In the genomic region with DNA sequence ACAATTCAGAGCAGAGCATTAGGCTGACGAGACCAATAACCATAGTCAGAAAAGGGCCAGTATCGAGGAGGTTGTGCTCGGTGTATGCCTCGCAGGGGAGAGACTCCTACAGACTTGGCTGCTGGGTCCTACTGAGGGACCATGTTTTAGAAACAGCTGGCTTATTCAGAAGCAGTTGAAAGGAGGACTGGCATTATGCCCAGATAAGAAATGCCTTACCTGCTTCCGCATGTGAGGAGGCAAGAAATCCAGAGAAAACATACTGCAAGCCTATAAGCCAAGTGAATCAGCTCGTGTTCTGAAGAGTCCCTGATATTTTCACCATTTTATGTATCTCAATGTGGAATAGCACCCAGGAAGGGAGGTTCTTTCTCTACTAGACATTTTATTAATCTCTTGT, we compare ENCODE assay signal across 14 cellular contexts.
DNase-seq lines count a peak whose midpoint lies in the region; TF ChIP-seq lines count a peak whose summit lies in the region.
"Had no signal": no experiment of that assay in that cellular context is flagged by ENCODE, and none has a peak within 500 bp of the region (broad histone marks: within the 10 kb centered on the region; RNA-seq: fewer than 3 reads in every experiment).

No MANE protein-coding gene starts in this region.

- H3K9me3 ChIP-seq in osteoblast (ENCODE audit: low read depth, low read length) = no peaks in the 10 kb centered on the region
- H3K9me3 ChIP-seq: A549, Caco-2 had no signal

- H3K4me1 ChIP-seq in osteoblast (ENCODE audit: insufficient read depth, low read length) = no peaks in the 10 kb centered on the region
- H3K4me1 ChIP-seq: A549, Caco-2 had no signal

- no peak overlapping the region for H3K4me2 ChIP-seq in osteoblast (ENCODE audit: insufficient read depth, low read length)
- H3K4me2 ChIP-seq: A549 had no signal

- no peaks in the 10 kb centered on the region for H3K79me2 ChIP-seq in osteoblast (ENCODE audit: insufficient read depth, low read length)

- H3K36me3 ChIP-seq in osteoblast (ENCODE audit: insufficient read depth, low read length) = no peaks in the 10 kb centered on the region

- no peaks in the 10 kb centered on the region for H4K20me1 ChIP-seq in osteoblast (ENCODE audit: insufficient read depth, low read length)

- in situ Hi-C loops in KBM-7 (cut with MboI; ENCODE audit: low pct_unique_long_range_greater_than_20kb, low sequenced_read_pairs) = no loop called here

- DNase-seq in NCI-H345 (lab: John Stamatoyannopoulos, UW) = peak; percentile 40
- DNase-seq in NCI-H345 treated with DMSO at 0.1 percent for 48 hours (lab: John Stamatoyannopoulos, UW; ENCODE audit: unreplicated experiment) = no peak
- peak; percentile 27 for DNase-seq in NCI-H2029 (lab: John Stamatoyannopoulos, UW)
- DNase-seq in SHP77 treated with DMSO at 0.1 percent for 48 hours (lab: John Stamatoyannopoulos, UW) = peak; percentile 33
- no peak for DNase-seq in osteoblast (ENCODE audit: insufficient read length, low spot score, missing footprints)
- DNase-seq in KBM-7 = no peak
- DNase-seq in T-helper 1 cell = no peak
- DNase-seq in NCI-H146 (lab: John Stamatoyannopoulos, UW) = no peak
- DNase-seq: Caco-2, IMR-90, NCI-H1694, NCI-H2227 treated with DMSO at 0.1 percent for 48 hours, NCI-H526 treated with DMSO at 0.1 percent for 48 hours had no signal

- no peak overlapping the region for H3K4me3 ChIP-seq in osteoblast (ENCODE audit: insufficient read depth, low read length)
- H3K4me3 ChIP-seq: A549 had no signal

- TF ChIP-seq CTCF in osteoblast (IDR thresholded peaks at IDR 0.05; ENCODE audit: extremely low read depth, low read depth, low read length) = no peak

- no peaks in the 10 kb centered on the region for H3K27me3 ChIP-seq in osteoblast (ENCODE audit: insufficient read depth, low read length)

- H3K27ac ChIP-seq in osteoblast (ENCODE audit: low read depth, low read length) = no peak overlapping the region
- H3K27ac ChIP-seq: A549 had no signal

- peak overlapping the region; percentile 17 for H2AFZ ChIP-seq in osteoblast (ENCODE audit: low read length)

Comparison
In these comparisons a context has a peak if more than half of its experiments do, and no peak if none do; other contexts are left out.
1. DNase-seq: peak in NCI-H345 (single experiment), NCI-H2029 (single experiment) and SHP77 treated with DMSO at 0.1 percent for 48 hours (single experiment); none in NCI-H345 treated with DMSO at 0.1 percent for 48 hours (single experiment), osteoblast (single experiment), KBM-7 (single experiment), T-helper 1 cell (0 of 5) and NCI-H146 (single experiment).